ENCODE assay signal across 1 cellular context in the genomic region with DNA sequence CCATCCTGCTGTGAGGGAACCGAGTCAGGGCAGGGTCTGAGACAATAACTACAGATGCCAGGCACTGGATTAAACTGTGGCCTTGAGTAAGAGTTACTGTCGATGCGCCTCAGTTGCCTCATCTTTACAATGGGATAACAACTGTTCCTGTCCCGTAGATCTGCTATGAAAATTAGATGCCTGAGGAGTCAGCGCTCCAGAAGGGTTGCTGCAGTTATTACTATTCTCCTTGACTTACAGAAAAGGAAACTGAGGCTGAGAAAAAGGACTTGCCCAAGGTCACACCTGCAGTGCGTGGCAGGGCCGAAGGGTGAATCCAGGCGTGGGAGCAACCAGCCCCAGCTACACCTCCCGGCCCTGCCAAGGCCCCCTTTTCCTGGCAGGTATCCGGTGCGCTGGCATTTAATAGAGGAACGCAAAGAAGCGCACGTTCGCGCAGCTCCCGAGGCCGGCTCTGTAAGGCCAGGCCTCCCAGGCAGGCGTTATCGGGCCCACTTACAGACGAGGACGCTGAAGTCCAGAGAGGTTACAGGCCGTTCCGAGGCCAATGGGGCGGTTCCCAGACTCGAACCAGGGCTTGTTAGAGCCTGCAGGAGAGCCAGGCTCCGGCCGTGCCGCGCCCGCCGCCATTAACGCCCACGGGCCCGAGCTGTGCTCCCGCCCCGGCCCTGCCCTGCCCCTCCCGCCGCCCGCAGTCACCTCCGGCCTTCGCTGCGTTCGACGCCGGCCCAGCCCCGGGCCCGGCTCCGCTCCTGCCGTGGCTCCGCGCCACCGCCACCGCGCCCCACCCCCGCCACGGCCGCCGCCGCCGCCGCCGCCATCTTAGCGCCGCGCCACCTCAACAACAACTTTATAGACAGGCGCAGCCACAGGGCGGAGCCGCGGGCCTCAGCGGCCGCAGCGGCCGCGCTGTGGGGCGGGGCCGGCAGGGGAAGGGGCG.
A peak's percentile ranks its signal among the peaks of the same experiment; 100 is the strongest.
TF ChIP-seq lines count a peak whose summit lies in the region.

C11orf68 (minus strand) TSS at position 852 of the 940 bp plus-strand sequence; CDS start at position 821, 31 bp downstream.

TF ChIP-seq in HepG2, 621 proteins besides CTCF, POLR2A, EP300 and RAD21 (continued from another document and continues in another):
- TF ChIP-seq MED8 (CRISPR knock-in tag; IDR thresholded peaks at IDR 0.05; ENCODE audit: insufficient replicate concordance): no peak
- TF ChIP-seq, protein P1, sequence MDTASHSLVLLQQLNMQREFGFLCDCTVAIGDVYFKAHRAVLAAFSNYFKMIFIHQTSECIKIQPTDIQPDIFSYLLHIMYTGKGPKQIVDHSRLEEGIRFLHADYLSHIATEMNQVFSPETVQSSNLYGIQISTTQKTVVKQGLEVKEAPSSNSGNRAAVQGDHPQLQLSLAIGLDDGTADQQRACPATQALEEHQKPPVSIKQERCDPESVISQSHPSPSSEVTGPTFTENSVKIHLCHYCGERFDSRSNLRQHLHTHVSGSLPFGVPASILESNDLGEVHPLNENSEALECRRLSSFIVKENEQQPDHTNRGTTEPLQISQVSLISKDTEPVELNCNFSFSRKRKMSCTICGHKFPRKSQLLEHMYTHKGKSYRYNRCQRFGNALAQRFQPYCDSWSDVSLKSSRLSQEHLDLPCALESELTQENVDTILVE (CRISPR knock-in tag; IDR thresholded peaks at IDR 0.05): no peak
- TF ChIP-seq, protein P2, sequence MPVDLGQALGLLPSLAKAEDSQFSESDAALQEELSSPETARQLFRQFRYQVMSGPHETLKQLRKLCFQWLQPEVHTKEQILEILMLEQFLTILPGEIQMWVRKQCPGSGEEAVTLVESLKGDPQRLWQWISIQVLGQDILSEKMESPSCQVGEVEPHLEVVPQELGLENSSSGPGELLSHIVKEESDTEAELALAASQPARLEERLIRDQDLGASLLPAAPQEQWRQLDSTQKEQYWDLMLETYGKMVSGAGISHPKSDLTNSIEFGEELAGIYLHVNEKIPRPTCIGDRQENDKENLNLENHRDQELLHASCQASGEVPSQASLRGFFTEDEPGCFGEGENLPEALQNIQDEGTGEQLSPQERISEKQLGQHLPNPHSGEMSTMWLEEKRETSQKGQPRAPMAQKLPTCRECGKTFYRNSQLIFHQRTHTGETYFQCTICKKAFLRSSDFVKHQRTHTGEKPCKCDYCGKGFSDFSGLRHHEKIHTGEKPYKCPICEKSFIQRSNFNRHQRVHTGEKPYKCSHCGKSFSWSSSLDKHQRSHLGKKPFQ (CRISPR knock-in tag; IDR thresholded peaks at IDR 0.05; ENCODE audit: insufficient replicate concordance): no peak
- peak; percentile 68; the same call in 1 of the 2 replicates for TF ChIP-seq MYPOP (CRISPR knock-in tag; IDR thresholded peaks at IDR 0.05)
- TF ChIP-seq MXD4 (CRISPR knock-in tag; IDR thresholded peaks at IDR 0.05): 0 out of 2 replicates have a peak, but pooled peaks have one; percentile 15
- TF ChIP-seq MTERF4 (CRISPR knock-in tag; IDR thresholded peaks at IDR 0.05): no peak
- TF ChIP-seq, protein P3, sequence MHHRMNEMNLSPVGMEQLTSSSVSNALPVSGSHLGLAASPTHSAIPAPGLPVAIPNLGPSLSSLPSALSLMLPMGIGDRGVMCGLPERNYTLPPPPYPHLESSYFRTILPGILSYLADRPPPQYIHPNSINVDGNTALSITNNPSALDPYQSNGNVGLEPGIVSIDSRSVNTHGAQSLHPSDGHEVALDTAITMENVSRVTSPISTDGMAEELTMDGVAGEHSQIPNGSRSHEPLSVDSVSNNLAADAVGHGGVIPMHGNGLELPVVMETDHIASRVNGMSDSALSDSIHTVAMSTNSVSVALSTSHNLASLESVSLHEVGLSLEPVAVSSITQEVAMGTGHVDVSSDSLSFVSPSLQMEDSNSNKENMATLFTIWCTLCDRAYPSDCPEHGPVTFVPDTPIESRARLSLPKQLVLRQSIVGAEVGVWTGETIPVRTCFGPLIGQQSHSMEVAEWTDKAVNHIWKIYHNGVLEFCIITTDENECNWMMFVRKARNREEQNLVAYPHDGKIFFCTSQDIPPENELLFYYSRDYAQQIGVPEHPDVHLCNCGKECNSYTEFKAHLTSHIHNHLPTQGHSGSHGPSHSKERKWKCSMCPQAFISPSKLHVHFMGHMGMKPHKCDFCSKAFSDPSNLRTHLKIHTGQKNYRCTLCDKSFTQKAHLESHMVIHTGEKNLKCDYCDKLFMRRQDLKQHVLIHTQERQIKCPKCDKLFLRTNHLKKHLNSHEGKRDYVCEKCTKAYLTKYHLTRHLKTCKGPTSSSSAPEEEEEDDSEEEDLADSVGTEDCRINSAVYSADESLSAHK (CRISPR knock-in tag; IDR thresholded peaks at IDR 0.05; ENCODE audit: borderline replicate concordance): no peak
- TF ChIP-seq ZSCAN30 (CRISPR knock-in tag; IDR thresholded peaks at IDR 0.05): peak; percentile 10; the same call in 1 of the 2 replicates
- no peak for TF ChIP-seq GABPB1 (CRISPR knock-in tag; IDR thresholded peaks at IDR 0.05)
- TF ChIP-seq ZNF180 (CRISPR knock-in tag; IDR thresholded peaks at IDR 0.05; ENCODE audit: borderline replicate concordance, low read depth): no peak
- TF ChIP-seq DRAP1 (CRISPR knock-in tag; IDR thresholded peaks at IDR 0.05): peak; percentile 85; the same call in 1 of the 2 replicates
- TF ChIP-seq, protein P4, sequence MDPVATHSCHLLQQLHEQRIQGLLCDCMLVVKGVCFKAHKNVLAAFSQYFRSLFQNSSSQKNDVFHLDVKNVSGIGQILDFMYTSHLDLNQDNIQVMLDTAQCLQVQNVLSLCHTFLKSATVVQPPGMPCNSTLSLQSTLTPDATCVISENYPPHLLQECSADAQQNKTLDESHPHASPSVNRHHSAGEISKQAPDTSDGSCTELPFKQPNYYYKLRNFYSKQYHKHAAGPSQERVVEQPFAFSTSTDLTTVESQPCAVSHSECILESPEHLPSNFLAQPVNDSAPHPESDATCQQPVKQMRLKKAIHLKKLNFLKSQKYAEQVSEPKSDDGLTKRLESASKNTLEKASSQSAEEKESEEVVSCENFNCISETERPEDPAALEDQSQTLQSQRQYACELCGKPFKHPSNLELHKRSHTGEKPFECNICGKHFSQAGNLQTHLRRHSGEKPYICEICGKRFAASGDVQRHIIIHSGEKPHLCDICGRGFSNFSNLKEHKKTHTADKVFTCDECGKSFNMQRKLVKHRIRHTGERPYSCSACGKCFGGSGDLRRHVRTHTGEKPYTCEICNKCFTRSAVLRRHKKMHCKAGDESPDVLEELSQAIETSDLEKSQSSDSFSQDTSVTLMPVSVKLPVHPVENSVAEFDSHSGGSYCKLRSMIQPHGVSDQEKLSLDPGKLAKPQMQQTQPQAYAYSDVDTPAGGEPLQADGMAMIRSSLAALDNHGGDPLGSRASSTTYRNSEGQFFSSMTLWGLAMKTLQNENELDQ (CRISPR knock-in tag; IDR thresholded peaks at IDR 0.05; ENCODE audit: borderline replicate concordance): no peak
- TF ChIP-seq RFX3 (CRISPR knock-in tag; IDR thresholded peaks at IDR 0.05): no peak
- no peak for TF ChIP-seq ATF5 (CRISPR knock-in tag; IDR thresholded peaks at IDR 0.05; ENCODE audit: low read depth)
- TF ChIP-seq HOMEZ (CRISPR knock-in tag; IDR thresholded peaks at IDR 0.05; ENCODE audit: low read depth): no peak
- no peak for TF ChIP-seq PATZ1 (CRISPR knock-in tag; IDR thresholded peaks at IDR 0.05)
- TF ChIP-seq GATAD2A (CRISPR knock-in tag; IDR thresholded peaks at IDR 0.05): no peak
- TF ChIP-seq KLF13 (CRISPR knock-in tag; IDR thresholded peaks at IDR 0.05): no peak
- TF ChIP-seq NR3C1 (CRISPR knock-in tag; IDR thresholded peaks at IDR 0.05): no peak
- no peak for TF ChIP-seq ZBTB21 (CRISPR knock-in tag; IDR thresholded peaks at IDR 0.05)
- TF ChIP-seq PLSCR1 (CRISPR knock-in tag; IDR thresholded peaks at IDR 0.05; ENCODE audit: borderline replicate concordance): no peak
- TF ChIP-seq TAF1 (CRISPR knock-in tag; IDR thresholded peaks at IDR 0.05): peak; percentile 33; the same call in 1 of the 2 replicates
- no peak for TF ChIP-seq ZNF138 (CRISPR knock-in tag; IDR thresholded peaks at IDR 0.05; ENCODE audit: low read depth)
- no peak for TF ChIP-seq RELA (CRISPR knock-in tag; IDR thresholded peaks at IDR 0.05)
- TF ChIP-seq, protein P5, sequence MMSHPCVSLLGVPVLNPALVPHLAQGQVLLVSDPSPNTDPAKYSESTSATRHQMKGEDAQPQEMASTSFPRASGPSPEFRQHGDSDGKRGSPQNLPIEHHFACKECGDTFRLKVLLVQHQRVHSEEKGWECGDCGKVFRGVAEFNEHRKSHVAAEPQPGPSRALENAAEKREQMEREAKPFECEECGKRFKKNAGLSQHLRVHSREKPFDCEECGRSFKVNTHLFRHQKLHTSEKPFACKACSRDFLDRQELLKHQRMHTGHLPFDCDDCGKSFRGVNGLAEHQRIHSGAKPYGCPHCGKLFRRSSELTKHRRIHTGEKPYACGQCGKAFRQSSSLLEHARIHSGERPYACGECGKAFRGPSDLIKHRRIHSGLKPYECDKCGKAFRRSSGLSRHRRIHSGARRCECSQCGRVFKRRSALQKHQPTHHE (CRISPR knock-in tag; IDR thresholded peaks at IDR 0.05; ENCODE audit: borderline replicate concordance): no peak; the same call in 1 of the 2 replicates
